2 cellular contexts compared by ENCODE assay signal in the genomic region with DNA sequence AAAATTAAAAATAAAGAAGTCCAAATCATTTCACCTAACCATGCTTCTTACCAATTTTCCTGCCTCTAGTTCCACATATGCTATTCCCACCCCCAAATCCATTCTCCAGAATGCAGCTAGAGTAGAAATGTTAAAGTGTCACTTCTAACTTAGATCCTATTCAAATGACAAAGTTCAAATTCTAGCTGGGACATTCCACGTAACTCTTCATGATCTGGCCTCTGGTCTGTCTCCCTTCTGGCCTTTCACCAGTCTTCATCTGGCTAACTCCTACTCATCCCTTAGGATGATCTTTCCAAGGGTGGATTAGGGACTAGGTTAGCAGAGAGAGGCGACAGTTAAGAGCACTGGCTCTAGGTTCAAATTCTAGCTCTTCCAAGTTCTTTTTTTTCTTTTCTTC.
TF ChIP-seq lines count a peak whose summit lies in the region.

No MANE protein-coding gene starts in this region.

TF ChIP-seq in WTC11, 78 proteins besides CTCF, POLR2A, EP300 and RAD21 (continued from another document):
- TF ChIP-seq ZNF532 (CRISPR knock-in tag; IDR thresholded peaks at IDR 0.05; ENCODE audit: borderline replicate concordance), result no peak

TF ChIP-seq in HepG2, 621 proteins besides CTCF, POLR2A, EP300 and RAD21 (continued from another document):
- TF ChIP-seq GRHL1 (CRISPR knock-in tag; conservative IDR thresholded peaks at IDR 0.05) (no peak), SRSF1 (optimal IDR thresholded peaks at IDR 0.05; ENCODE audit: low read depth, low read length) (no peak), FOSL1 (CRISPR knock-in tag; IDR thresholded peaks at IDR 0.05; ENCODE audit: borderline replicate concordance) (no peak), ZNF703 (CRISPR knock-in tag; IDR thresholded peaks at IDR 0.05; ENCODE audit: borderline replicate concordance) (no peak), ZNF263 (CRISPR knock-in tag; IDR thresholded peaks at IDR 0.05) (no peak), HOXA3 (CRISPR knock-in tag; IDR thresholded peaks at IDR 0.05) (no peak), ZNF260 (CRISPR knock-in tag; IDR thresholded peaks at IDR 0.05; ENCODE audit: borderline replicate concordance, low read depth) (no peak), SOX5 (CRISPR knock-in tag; IDR thresholded peaks at IDR 0.05; ENCODE audit: borderline replicate concordance) (no peak), ZNF124 (CRISPR knock-in tag; IDR thresholded peaks at IDR 0.05) (no peak)
- TF ChIP-seq, protein P1, sequence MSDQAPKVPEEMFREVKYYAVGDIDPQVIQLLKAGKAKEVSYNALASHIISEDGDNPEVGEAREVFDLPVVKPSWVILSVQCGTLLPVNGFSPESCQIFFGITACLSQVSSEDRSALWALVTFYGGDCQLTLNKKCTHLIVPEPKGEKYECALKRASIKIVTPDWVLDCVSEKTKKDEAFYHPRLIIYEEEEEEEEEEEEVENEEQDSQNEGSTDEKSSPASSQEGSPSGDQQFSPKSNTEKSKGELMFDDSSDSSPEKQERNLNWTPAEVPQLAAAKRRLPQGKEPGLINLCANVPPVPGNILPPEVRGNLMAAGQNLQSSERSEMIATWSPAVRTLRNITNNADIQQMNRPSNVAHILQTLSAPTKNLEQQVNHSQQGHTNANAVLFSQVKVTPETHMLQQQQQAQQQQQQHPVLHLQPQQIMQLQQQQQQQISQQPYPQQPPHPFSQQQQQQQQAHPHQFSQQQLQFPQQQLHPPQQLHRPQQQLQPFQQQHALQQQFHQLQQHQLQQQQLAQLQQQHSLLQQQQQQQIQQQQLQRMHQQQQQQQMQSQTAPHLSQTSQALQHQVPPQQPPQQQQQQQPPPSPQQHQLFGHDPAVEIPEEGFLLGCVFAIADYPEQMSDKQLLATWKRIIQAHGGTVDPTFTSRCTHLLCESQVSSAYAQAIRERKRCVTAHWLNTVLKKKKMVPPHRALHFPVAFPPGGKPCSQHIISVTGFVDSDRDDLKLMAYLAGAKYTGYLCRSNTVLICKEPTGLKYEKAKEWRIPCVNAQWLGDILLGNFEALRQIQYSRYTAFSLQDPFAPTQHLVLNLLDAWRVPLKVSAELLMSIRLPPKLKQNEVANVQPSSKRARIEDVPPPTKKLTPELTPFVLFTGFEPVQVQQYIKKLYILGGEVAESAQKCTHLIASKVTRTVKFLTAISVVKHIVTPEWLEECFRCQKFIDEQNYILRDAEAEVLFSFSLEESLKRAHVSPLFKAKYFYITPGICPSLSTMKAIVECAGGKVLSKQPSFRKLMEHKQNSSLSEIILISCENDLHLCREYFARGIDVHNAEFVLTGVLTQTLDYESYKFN (CRISPR knock-in tag; conservative IDR thresholded peaks at IDR 0.05), result no peak
- TF ChIP-seq, protein P2, sequence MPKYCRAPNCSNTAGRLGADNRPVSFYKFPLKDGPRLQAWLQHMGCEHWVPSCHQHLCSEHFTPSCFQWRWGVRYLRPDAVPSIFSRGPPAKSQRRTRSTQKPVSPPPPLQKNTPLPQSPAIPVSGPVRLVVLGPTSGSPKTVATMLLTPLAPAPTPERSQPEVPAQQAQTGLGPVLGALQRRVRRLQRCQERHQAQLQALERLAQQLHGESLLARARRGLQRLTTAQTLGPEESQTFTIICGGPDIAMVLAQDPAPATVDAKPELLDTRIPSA (CRISPR knock-in tag; IDR thresholded peaks at IDR 0.05; ENCODE audit: borderline replicate concordance), result no peak
TF ChIP-seq in HepG2: peak in this region for 0.
